ENCODE assay signal across 14 cellular contexts in genomic region chr11:115322553-115323203, GRCh38.
DNase-seq lines count a peak whose midpoint lies in the region; ATAC-seq and TF ChIP-seq lines count a peak whose summit lies in the region.
"Had no signal": no experiment of that assay in that cellular context is flagged by ENCODE, and none has a peak within 500 bp of the region (broad histone marks: within the 10 kb centered on the region; RNA-seq: fewer than 3 reads in every experiment).

No MANE protein-coding gene starts in this region.

- H3K18ac ChIP-seq in IMR-90 (ENCODE audit: low read depth, low read length): no peak overlapping the region

- 0 out of 4 replicates have a peak, but pooled peaks cover 0 to 3% of the 10 kb centered on the region in 2 experiments for H3K79me1 ChIP-seq in IMR-90 (ENCODE audit: low read depth in 1 of 2, low read length in 2 of 2)

- CTCF ChIA-PET in IMR-90 (lab: Yijun Ruan, JAX): no interaction called here

- no peak overlapping the region for H2AK9ac ChIP-seq in IMR-90 (replicated peaks; ENCODE audit: low read depth, low read length, poor library complexity)

- H4K8ac ChIP-seq in IMR-90 (ENCODE audit: low read depth in 2 of 2, low read length in 2 of 2): no peak overlapping the region

- POLR2A ChIA-PET in IMR-90 (lab: Charles Lee; ENCODE audit: unreplicated experiment): no interaction called here

- no peak for TF ChIP-seq RAD21 in IMR-90 (IDR thresholded peaks at IDR 0.05; ENCODE audit: low read length)

- H3K9me1 ChIP-seq in IMR-90 (ENCODE audit: insufficient read depth, low read length): no peaks in the 10 kb centered on the region

- no peak overlapping the region for H3K23ac ChIP-seq in IMR-90 (ENCODE audit: low read depth, low read length)

- no peak overlapping the region for H2AFZ ChIP-seq in IMR-90 (replicated peaks; ENCODE audit: low read length, poor library complexity)
- H2AFZ ChIP-seq: GM23248 had no signal

- no CpG with 5 or more reads among the region's 4 CpGs for WGBS in IMR-90 (ENCODE audit: extremely low coverage in 2 of 2, insufficient read length in 1 of 2), 2 experiments
- 45 to 74% (median 48%) methylated on average over 4 of the region's 4 CpGs for WGBS in psoas muscle, 3 donors

- no peak overlapping the region for H3K4me2 ChIP-seq in IMR-90 (ENCODE audit: low read depth, low read length)

- H3K36me3 ChIP-seq in IMR-90 (ENCODE audit: control insufficient read depth, insufficient read depth, low read length) (no peaks in the 10 kb centered on the region), psoas muscle (ENCODE audit: insufficient read depth in 1 of 2, low read depth in 1 of 2) (no peaks in the 10 kb centered on the region)

- ATAC-seq in IMR-90 (ENCODE audit: low read depth) (no peak), psoas muscle (peak in 3 of 4 donors; percentile 47 to 54 (median 54)), HG02981 (IDR thresholded peaks at IDR 0.05; ENCODE audit: unreplicated experiment) (no peak)

- in situ Hi-C loops in IMR-90 (cut with MboI; ENCODE audit: low sequenced_read_pairs): no loop called here

- no peak overlapping the region for H4K5ac ChIP-seq in IMR-90 (ENCODE audit: low read depth, low read length)

- DNase-seq in NCI-H2107 treated with DMSO at 0.1 percent for 48 hours (lab: John Stamatoyannopoulos, UW; ENCODE audit: unreplicated experiment) (peak; percentile 28), NCI-H2107 (lab: John Stamatoyannopoulos, UW) (no peak), IMR-90 (no peak), NCI-H69 (lab: John Stamatoyannopoulos, UW) (peak; percentile 29), psoas muscle (no peak), SK-N-DZ (ENCODE audit: low spot score) (no peak)
- DNase-seq: BE2C; CD4-positive, alpha-beta memory T cell; DMS79 treated with DMSO at 0.1 percent for 48 hours; EL; GM23248; H7 had no signal

- H3K27ac ChIP-seq in IMR-90 (ENCODE audit: insufficient read depth, low read length) (no peak overlapping the region), psoas muscle (no peak overlapping the region)
- H3K27ac ChIP-seq: C4-2B, GM23248 had no signal

- H3K9me3 ChIP-seq in IMR-90 (ENCODE audit: control insufficient read depth, insufficient read depth, low read length): no peaks in the 10 kb centered on the region
- no peaks in the 10 kb centered on the region for H3K9me3 ChIP-seq in psoas muscle
- H3K9me3 ChIP-seq: BE2C had no signal

- TF ChIP-seq CTCF in IMR-90 (conservative IDR thresholded peaks at IDR 0.05; ENCODE audit: low read depth, low read length): no peak
- no peak for TF ChIP-seq CTCF in psoas muscle (IDR thresholded peaks at IDR 0.05)

- no peak overlapping the region for H4K91ac ChIP-seq in IMR-90 (ENCODE audit: insufficient read depth, low read depth, low read length)

- no peak overlapping the region for H3K9ac ChIP-seq in IMR-90 (ENCODE audit: low read depth, low read length)
- H3K9ac ChIP-seq: GM23248 had no signal

- H3K56ac ChIP-seq in IMR-90 (ENCODE audit: extremely low read depth, insufficient read depth, low read length): no peak overlapping the region

- intact Hi-C loops in IMR-90 (cut with micrococcal nuclease): no loop called here
- intact Hi-C loops in psoas muscle (cut with DNase I): loop anchor here (5.0 to 10.0 kb wide), 4 partner anchors 342 to 900 kb away; no protein-coding TSS in a partner anchor

- no peak for TF ChIP-seq POLR2A in IMR-90 (IDR thresholded peaks at IDR 0.05; ENCODE audit: low read depth, low read length)

- no peak overlapping the region for H2AK5ac ChIP-seq in IMR-90 (ENCODE audit: low read depth, low read length)

- H3K4me1 ChIP-seq in IMR-90 (ENCODE audit: control insufficient read depth, insufficient read depth, low read length): peaks cover 2% of the 10 kb centered on the region; the same call in 1 of the 2 replicates
- peaks cover 17% of the 10 kb centered on the region for H3K4me1 ChIP-seq in psoas muscle

- H2BK15ac ChIP-seq in IMR-90 (ENCODE audit: low read depth, low read length): no peak overlapping the region

- H4K20me1 ChIP-seq in IMR-90 (ENCODE audit: insufficient read depth, low read length): peaks cover 2% of the 10 kb centered on the region; the same call in 1 of the 2 replicates

- no peaks in the 10 kb centered on the region for H3K27me3 ChIP-seq in IMR-90 (ENCODE audit: control insufficient read depth, insufficient read depth, low read length)
- H3K27me3 ChIP-seq in psoas muscle (ENCODE audit: insufficient read depth in 3 of 3, low read length in 2 of 3): no peaks in the 10 kb centered on the region
- H3K27me3 ChIP-seq: BE2C had no signal

- H3K4ac ChIP-seq in IMR-90 (ENCODE audit: low read depth, low read length): no peak overlapping the region

- no peak overlapping the region for H3K14ac ChIP-seq in IMR-90 (replicated peaks; ENCODE audit: low read depth, low read length)

- dilution Hi-C loops in IMR-90 (cut with HindIII; ENCODE audit: low sequenced_read_pairs, unreplicated experiment): no loop called here

- no peak overlapping the region for H2BK5ac ChIP-seq in IMR-90 (ENCODE audit: low read depth, low read length, poor library complexity, severe bottlenecking)

- H2BK20ac ChIP-seq in IMR-90 (ENCODE audit: low read depth, low read length): no peak overlapping the region

- no peak overlapping the region for H2BK120ac ChIP-seq in IMR-90 (ENCODE audit: low read depth, low read length)

- no TSS peak for BruUV-seq in IMR-90 (replicated peaks; lab: Mats Ljungman, UMichigan)

- H3K4me3 ChIP-seq in IMR-90 (ENCODE audit: insufficient read depth, low read depth, low read length) (no peak overlapping the region), psoas muscle (no peak overlapping the region)
- H3K4me3 ChIP-seq: GM23248 had no signal

TF ChIP-seq in IMR-90, 13 proteins besides CTCF, POLR2A, EP300 and RAD21:
- no peak for TF ChIP-seq SMC3 (IDR thresholded peaks at IDR 0.05; ENCODE audit: low read depth, low read length)
- peak; percentile 87 for TF ChIP-seq CEBPB (IDR thresholded peaks at IDR 0.05; ENCODE audit: low read depth, low read length)

Comparison
In these comparisons a context has a peak if more than half of its experiments do, and no peak if none do; other contexts are left out.
1. DNase-seq: peak in NCI-H2107 treated with DMSO at 0.1 percent for 48 hours (single experiment) and NCI-H69 (single experiment); none in NCI-H2107 (single experiment), IMR-90 (single experiment), psoas muscle (0 of 2) and SK-N-DZ (single experiment).
2. ATAC-seq: peak in psoas muscle (3 of 4); none in IMR-90 (single experiment) and HG02981 (single experiment).